Comparison of ENCODE assay signal across 12 cellular contexts in genomic region chr9:126611188-126611587, GRCh38. TPM values are rescaled to one million over a fixed set of nuclear protein-coding genes. Genes with fewer than 3 reads are reported as not detected.
DNase-seq lines count a peak whose midpoint lies in the region; ATAC-seq and TF ChIP-seq lines count a peak whose summit lies in the region.
"Had no signal": no experiment of that assay in that cellular context is flagged by ENCODE, and none has a peak within 500 bp of the region (broad histone marks: within the 10 kb centered on the region; RNA-seq: fewer than 3 reads in every experiment).

No MANE protein-coding gene starts in this region.

- peak overlapping the region in 1 of 5 experiments; percentile 96 for H3K27ac Mint-ChIP-seq in brain

- peaks cover 67% of the 10 kb centered on the region for H3K27me3 ChIP-seq in mesendoderm (ENCODE audit: insufficient read depth, low read length, poor library complexity)
- H3K27me3 ChIP-seq in testis: no peaks in the 10 kb centered on the region

- no peak for DNase-seq in Right ventricle myocardium superior
- DNase-seq in left ventricle myocardium superior: no peak
- DNase-seq in mesendoderm: no peak
- no peak for DNase-seq in testis
- no peak for DNase-seq in NCI-H82 treated with DMSO at 0.1 percent for 48 hours (lab: John Stamatoyannopoulos, UW; ENCODE audit: unreplicated experiment)
- no peak for DNase-seq in stimulated activated CD4-positive, alpha-beta T cell treated with anti-CD3 and anti-CD28 coated beads, Interleukin-4, amount 100 ng/mL, for 1 hour

- no peaks in the 10 kb centered on the region for H3K36me3 Mint-ChIP-seq in brain

- peaks cover 27% of the 10 kb centered on the region for H3K4me1 Mint-ChIP-seq in brain

- H4K5ac ChIP-seq in mesendoderm (ENCODE audit: low read length): no peak overlapping the region

- no peak for TF ChIP-seq POLR2A in testis (IDR thresholded peaks at IDR 0.05)

- no peaks in the 10 kb centered on the region for H3K36me3 ChIP-seq in mesendoderm (ENCODE audit: control insufficient read depth, insufficient read depth, low read length)
- H3K36me3 ChIP-seq in testis (ENCODE audit: low read depth, missing control alignments): no peaks in the 10 kb centered on the region
- H3K36me3 ChIP-seq: prostate gland, transverse colon had no signal

- H3K4ac ChIP-seq in mesendoderm (ENCODE audit: low read depth, low read length): no peak overlapping the region

- peaks cover 91% of the 10 kb centered on the region for H3K27me3 Mint-ChIP-seq in brain

- intact Hi-C loops in Right ventricle myocardium superior (cut with DNase I) (loop anchor here (5.0 to 10.0 kb wide), 2 partner anchors 81 to 174 kb away; no protein-coding TSS in a partner anchor), left ventricle myocardium superior (cut with micrococcal nuclease) (loop anchor here (5.0 kb wide), 1 partner anchor 81 kb away; no protein-coding TSS in a partner anchor), testis (cut with DNase I; ENCODE audit: low total_unique reads) (no loop called here)

- no peak overlapping the region for H2BK15ac ChIP-seq in mesendoderm (replicated peaks; ENCODE audit: low read depth)

- H3K4me3 Mint-ChIP-seq in brain: peak overlapping the region; percentile 64 to 86 (median 76)

- peak overlapping the region; percentile 49 for H3K56ac ChIP-seq in mesendoderm (ENCODE audit: low read length)

- no peak overlapping the region for H3K23ac ChIP-seq in mesendoderm (ENCODE audit: low read length)

- no peak for TF ChIP-seq CTCF in brain (conservative IDR thresholded peaks at IDR 0.05)
- no peak for TF ChIP-seq CTCF in testis (IDR thresholded peaks at IDR 0.05)

- no peak overlapping the region for H3K9ac ChIP-seq in mesendoderm (ENCODE audit: low read length)

- H3K79me2 ChIP-seq in mesendoderm (ENCODE audit: control insufficient read depth, insufficient read depth, low read length): no peaks in the 10 kb centered on the region

- H3K27ac ChIP-seq in mesendoderm (ENCODE audit: low read depth, low read length): no peak overlapping the region
- no peak overlapping the region for H3K27ac ChIP-seq in testis
- H3K27ac ChIP-seq: C4-2B, prostate gland, transverse colon, VCaP had no signal

- no peak overlapping the region for H2AK5ac ChIP-seq in mesendoderm (ENCODE audit: low read length)

- H3K4me2 ChIP-seq in mesendoderm (ENCODE audit: low read length): no peak overlapping the region

- H3K18ac ChIP-seq in mesendoderm (ENCODE audit: low read length): no peak overlapping the region

- no peak overlapping the region for H4K8ac ChIP-seq in mesendoderm (ENCODE audit: low read depth, low read length)

- no CpG with 5 or more reads among the region's 25 CpGs for WGBS in mesendoderm (ENCODE audit: extremely low coverage, insufficient coverage, low lambda C conversion rate)
- 0 to 6% methylated on average over 1 to 25 of the region's 25 CpGs for WGBS in testis, 2 donors

- H3K4me1 ChIP-seq in mesendoderm (ENCODE audit: control insufficient read depth, low read depth, low read length) (no peaks in the 10 kb centered on the region), testis (peaks cover 17% of the 10 kb centered on the region)

- no peak overlapping the region for H2BK120ac ChIP-seq in mesendoderm (ENCODE audit: low read depth, low read length)

- peak; percentile 2 for ATAC-seq in Right ventricle myocardium superior (ENCODE audit: poor library complexity)
- no peak for ATAC-seq in left ventricle myocardium superior
- ATAC-seq in GM19467 (IDR thresholded peaks at IDR 0.05; ENCODE audit: unreplicated experiment): no peak

- H3K9me3 Mint-ChIP-seq in brain: no peaks in the 10 kb centered on the region

- no peak overlapping the region for H3K4me3 ChIP-seq in mesendoderm (ENCODE audit: low read length)
- H3K4me3 ChIP-seq in testis: peak overlapping the region in 1 of 2 donors; percentile 8
- H3K4me3 ChIP-seq: prostate gland, transverse colon had no signal

- H3K9me3 ChIP-seq in testis: no peaks in the 10 kb centered on the region
- H3K9me3 ChIP-seq: prostate gland, transverse colon had no signal

- no peaks in the 10 kb centered on the region for H3K79me1 ChIP-seq in mesendoderm (ENCODE audit: low read length)

- no peak overlapping the region for H2BK5ac ChIP-seq in mesendoderm (ENCODE audit: low read length)

RNA-seq across cellular contexts. Expression of gene LMX1B, which starts 2.5 kb away (rescaled TPM):
- total RNA-seq in Right ventricle myocardium superior (0.70 TPM), left ventricle myocardium superior (0.74 TPM), testis (1 to 10 TPM; 7.6 TPM)
- polyA plus RNA-seq in brain (ENCODE audit: insufficient read depth, low read depth, low replicate concordance) (not detected), testis (ENCODE audit: insufficient read depth, low read depth, low replicate concordance) (2.8 TPM)
- polyA plus RNA-seq in mesendoderm (2013, experiment 1 of 2): 0.53 TPM
- polyA plus RNA-seq in mesendoderm (2013, experiment 2 of 2): 0.45 TPM
